8 cellular contexts compared by ENCODE assay signal in the genomic region with DNA sequence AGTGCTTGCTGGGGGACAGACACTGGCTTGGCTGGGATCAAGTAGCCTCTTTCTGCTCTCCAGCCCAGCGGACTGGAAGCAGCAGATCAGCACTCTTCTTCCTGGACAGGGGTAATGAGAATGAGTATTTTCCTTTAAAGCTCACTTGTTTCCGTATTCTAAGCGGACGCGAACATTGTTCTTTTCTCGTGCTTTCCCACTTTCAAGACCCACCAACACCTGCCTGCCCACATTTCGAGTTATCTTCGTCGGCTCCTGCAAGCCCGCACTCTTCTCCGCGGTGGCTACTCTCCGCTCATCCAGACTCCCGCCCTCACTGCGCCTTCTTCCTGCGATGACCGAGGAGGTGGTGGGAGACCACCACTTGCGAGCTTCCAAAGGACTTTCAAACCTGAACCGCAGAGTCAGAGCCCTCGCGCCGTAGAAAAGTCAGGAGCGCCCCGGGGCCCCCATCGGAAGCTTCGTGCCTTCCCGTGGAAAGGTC. TPM values are rescaled to one million over a fixed set of nuclear protein-coding genes. Genes with fewer than 3 reads are reported as not detected.
A peak's percentile ranks its signal among the peaks of the same experiment; 100 is the strongest.
DNase-seq lines count a peak whose midpoint lies in the region; ATAC-seq and TF ChIP-seq lines count a peak whose summit lies in the region.

No MANE protein-coding gene starts in this region.

- no peaks in the 10 kb centered on the region for H3K27me3 ChIP-seq in liver (ENCODE audit: control insufficient read depth in 4 of 4, insufficient read depth in 4 of 4, low read length in 3 of 4)

- no peak for TF ChIP-seq CTCF in liver (IDR thresholded peaks at IDR 0.05; ENCODE audit: low read depth, low read length, missing input control)

- no peaks in the 10 kb centered on the region for H3K9me3 Mint-ChIP-seq in stimulated activated naive CD8-positive, alpha-beta T cell treated with anti-CD3 and anti-CD28 coated beads, Interleukin-15, amount 100 ng/mL, for 72 hours

- ATAC-seq in T-helper 17 cell (no peak), HG03432 (IDR thresholded peaks at IDR 0.05; ENCODE audit: unreplicated experiment) (no peak)
- no peak for ATAC-seq in stimulated activated naive CD8-positive, alpha-beta T cell treated with anti-CD3 and anti-CD28 coated beads, Interleukin-15, amount 100 ng/mL, for 72 hours

- H3K27ac Mint-ChIP-seq in T-helper 17 cell = peak overlapping the region; percentile 88
- H3K27ac Mint-ChIP-seq in stimulated activated naive CD8-positive, alpha-beta T cell treated with anti-CD3 and anti-CD28 coated beads, Interleukin-15, amount 100 ng/mL, for 72 hours = peak overlapping the region; percentile 91 to 99

- no peaks in the 10 kb centered on the region for H3K9me3 ChIP-seq in T-helper 17 cell (ENCODE audit: control insufficient read depth, low read length, poor library complexity, severe bottlenecking)
- no peaks in the 10 kb centered on the region for H3K9me3 ChIP-seq in liver (ENCODE audit: control insufficient read depth in 4 of 4, low read length in 3 of 4)

- no peaks in the 10 kb centered on the region for H3K36me3 Mint-ChIP-seq in T-helper 17 cell (ENCODE audit: low read depth)

- H3K4me3 ChIP-seq in liver (ENCODE audit: low read depth in 1 of 3, low read length in 3 of 3) = peak overlapping the region; percentile 69 to 93 (median 78)

- H3K4me1 ChIP-seq in liver (ENCODE audit: control insufficient read depth in 4 of 4, insufficient read depth in 4 of 4, low read length in 3 of 4) = peaks cover 3 to 30% (median 20%) of the 10 kb centered on the region in 4 donors

- H3K36me3 ChIP-seq in liver (ENCODE audit: control insufficient read depth in 4 of 4, insufficient read depth in 3 of 4, low read depth in 1 of 4, low read length in 3 of 4) = no peaks in the 10 kb centered on the region

- under 1% methylated on average over 27 of the region's 27 CpGs for WGBS in liver

- TF ChIP-seq RAD21 in Ishikawa (IDR thresholded peaks at IDR 0.05; ENCODE audit: low read depth) (no peak), liver (IDR thresholded peaks at IDR 0.05) (no peak)

- no peak for TF ChIP-seq EP300 in Ishikawa (IDR thresholded peaks at IDR 0.05; ENCODE audit: borderline replicate concordance)

- peak overlapping the region; percentile 79 to 84 for H3K27ac ChIP-seq in liver (ENCODE audit: low read depth in 1 of 2, low read length in 2 of 2)

- peaks cover 7% of the 10 kb centered on the region for H3K27me3 Mint-ChIP-seq in T-helper 17 cell
- H3K27me3 Mint-ChIP-seq in stimulated activated naive CD8-positive, alpha-beta T cell treated with anti-CD3 and anti-CD28 coated beads, Interleukin-15, amount 100 ng/mL, for 72 hours = peaks cover 28% of the 10 kb centered on the region

- peak overlapping the region; percentile 34 to 84 for H3K9ac ChIP-seq in liver (ENCODE audit: low read depth in 1 of 2, low read length in 2 of 2)

- H3K4me1 Mint-ChIP-seq in T-helper 17 cell = peaks cover 19% of the 10 kb centered on the region
- peaks cover 30% of the 10 kb centered on the region for H3K4me1 Mint-ChIP-seq in stimulated activated naive CD8-positive, alpha-beta T cell treated with anti-CD3 and anti-CD28 coated beads, Interleukin-15, amount 100 ng/mL, for 72 hours

- peak; percentile 67 for DNase-seq in DMS53 (lab: John Stamatoyannopoulos, UW)
- peak in 2 of 3 donors; percentile 9 to 10 for DNase-seq in T-helper 17 cell
- DNase-seq in ecto neural progenitor cell (ENCODE audit: low spot score) = peak; percentile 73
- DNase-seq in stimulated activated naive CD8-positive, alpha-beta T cell treated with anti-CD3 and anti-CD28 coated beads, Interleukin-15, amount 100 ng/mL, for 72 hours = no peak
- no peak for DNase-seq in activated gamma-delta T cell treated with Interleukin-2 at 50 U/mL for 16 hours

- peak overlapping the region; percentile 95 for H3K4me3 Mint-ChIP-seq in T-helper 17 cell
- H3K4me3 Mint-ChIP-seq in stimulated activated naive CD8-positive, alpha-beta T cell treated with anti-CD3 and anti-CD28 coated beads, Interleukin-15, amount 100 ng/mL, for 72 hours = peak overlapping the region; percentile 90 to 98

TF ChIP-seq in Ishikawa, 13 proteins besides CTCF, POLR2A, EP300 and RAD21:
- TF ChIP-seq ZBTB7A (IDR thresholded peaks at IDR 0.05; ENCODE audit: low read depth) = no peak
- peak; percentile 83 for TF ChIP-seq REST (IDR thresholded peaks at IDR 0.05; ENCODE audit: low read depth)
TF ChIP-seq in Ishikawa: peak in this region for 1.

TF ChIP-seq in liver, 16 proteins besides CTCF, POLR2A, EP300 and RAD21:
- TF ChIP-seq REST (IDR thresholded peaks at IDR 0.05) (peak; percentile 99), HNF4A (conservative IDR thresholded peaks at IDR 0.05) (no peak)

RNA-seq across cellular contexts. Expression of gene PPM1L, which starts 1.6 kb away (rescaled TPM):
- total RNA-seq in T-helper 17 cell (10 to 100 TPM in 1 of 2 donors, 1 to 10 TPM in 1; 3.5 to 14.6 TPM), liver (1 to 10 TPM; 6.1 to 8.5 TPM)
- 1 to 10 TPM; 1.6 to 3.5 TPM for polyA plus RNA-seq in liver

Comparison
In these comparisons a context has a peak if more than half of its experiments do, and no peak if none do; other contexts are left out.
1. DNase-seq: peak in DMS53 (single experiment), T-helper 17 cell (2 of 3) and ecto neural progenitor cell (single experiment); none in stimulated activated naive CD8-positive, alpha-beta T cell treated with anti-CD3 and anti-CD28 coated beads, Interleukin-15, amount 100 ng/mL, for 72 hours (0 of 2) and activated gamma-delta T cell treated with Interleukin-2 at 50 U/mL for 16 hours (single experiment).